ENCODE assay signal across 8 cellular contexts in genomic region chr3:157436583-157437300, GRCh38. TPM values are rescaled to one million over a fixed set of nuclear protein-coding genes. Genes with fewer than 3 reads are reported as not detected.
DNase-seq lines count a peak whose midpoint lies in the region; ATAC-seq and TF ChIP-seq lines count a peak whose summit lies in the region.

TSS of gene PTX3 (plus strand) at chr3:157436850. CDS start at chr3:157436934, 84 bp downstream.

- H3K9me3 Mint-ChIP-seq in brain, result peaks cover 0 to 6% (median 3%) of the 10 kb centered on the region in 5 experiments

- ATAC-seq in HG03571 (IDR thresholded peaks at IDR 0.05; ENCODE audit: unreplicated experiment) (no peak), HG03108 (IDR thresholded peaks at IDR 0.05; ENCODE audit: unreplicated experiment) (no peak), GM19324 (IDR thresholded peaks at IDR 0.05; ENCODE audit: low FRiP score, unreplicated experiment) (no peak)

- H3K9me3 ChIP-seq in skeletal muscle tissue (ENCODE audit: control insufficient read depth in 3 of 3, low read length in 3 of 3), result no peaks in the 10 kb centered on the region

- H3K4me3 ChIP-seq in NB4 (ENCODE audit: low read depth, low read length) (peak within 1 kb of the TSS; percentile 55), skeletal muscle tissue (ENCODE audit: low read length in 3 of 3) (peak within 1 kb of the TSS; percentile 58 to 76 (median 73))

- DNase-seq in GM03348 (ENCODE audit: low spot score), result peak; percentile 79
- peak; percentile 95 for DNase-seq in NB4 (ENCODE audit: low read depth)
- peak; percentile 22 for DNase-seq in iPS-NIHi11 (ENCODE audit: low spot score)

- H3K27me3 ChIP-seq in skeletal muscle tissue (ENCODE audit: control insufficient read depth in 3 of 3, insufficient read depth in 3 of 3, low read length in 3 of 3), result peaks cover 0 to 4% (median 2%) of the 10 kb centered on the region in 3 donors

- H3K36me3 Mint-ChIP-seq in brain, result no peaks in the 10 kb centered on the region

- no peak for TF ChIP-seq POLR2A in NB4 (IDR thresholded peaks at IDR 0.05; ENCODE audit: extremely low read depth, insufficient read length)

- peak within 1 kb of the TSS; percentile 86 to 96 (median 91) for H3K27ac Mint-ChIP-seq in brain

- no peak within 1 kb of the TSS for H3K27ac ChIP-seq in skeletal muscle tissue (ENCODE audit: low read depth, low read length)

- peaks cover 11 to 21% (median 20%) of the 10 kb centered on the region in 3 donors for H3K4me1 ChIP-seq in skeletal muscle tissue (ENCODE audit: control insufficient read depth in 3 of 3, insufficient read depth in 3 of 3, low read length in 3 of 3)

- peak within 1 kb of the TSS; percentile 85 to 91 (median 88) for H3K4me3 Mint-ChIP-seq in brain

- H3K4me1 Mint-ChIP-seq in brain, result peaks cover 34% of the 10 kb centered on the region

- TF ChIP-seq CTCF in NB4 (IDR thresholded peaks at IDR 0.05; ENCODE audit: low read depth, low read length) (no peak), brain (conservative IDR thresholded peaks at IDR 0.05) (no peak)

- no peaks in the 10 kb centered on the region for H3K36me3 ChIP-seq in skeletal muscle tissue (ENCODE audit: control insufficient read depth in 3 of 3, insufficient read depth in 3 of 3, low read length in 3 of 3)

- peaks cover 7% of the 10 kb centered on the region for H3K27me3 Mint-ChIP-seq in brain

- peak within 1 kb of the TSS in 1 of 3 donors; percentile 68 for H3K9ac ChIP-seq in skeletal muscle tissue (ENCODE audit: low read depth in 1 of 3, low read length in 3 of 3)

RNA-seq across cellular contexts. Expression of gene PTX3, which starts in this region (rescaled TPM):
- 0.81 TPM for polyA plus RNA-seq in brain (ENCODE audit: insufficient read depth, low read depth, low replicate concordance)
- total RNA-seq in skeletal muscle tissue, result 11.5 TPM

Comparison
In these comparisons a context has a peak if more than half of its experiments do, and no peak if none do; other contexts are left out.
1. DNase-seq: peak in every context shown above with its lines; median percentile 95 in NB4; 79 in GM03348; 22 in iPS-NIHi11.